Comparison of ENCODE assay signal across 1 cellular context in the genomic region with DNA sequence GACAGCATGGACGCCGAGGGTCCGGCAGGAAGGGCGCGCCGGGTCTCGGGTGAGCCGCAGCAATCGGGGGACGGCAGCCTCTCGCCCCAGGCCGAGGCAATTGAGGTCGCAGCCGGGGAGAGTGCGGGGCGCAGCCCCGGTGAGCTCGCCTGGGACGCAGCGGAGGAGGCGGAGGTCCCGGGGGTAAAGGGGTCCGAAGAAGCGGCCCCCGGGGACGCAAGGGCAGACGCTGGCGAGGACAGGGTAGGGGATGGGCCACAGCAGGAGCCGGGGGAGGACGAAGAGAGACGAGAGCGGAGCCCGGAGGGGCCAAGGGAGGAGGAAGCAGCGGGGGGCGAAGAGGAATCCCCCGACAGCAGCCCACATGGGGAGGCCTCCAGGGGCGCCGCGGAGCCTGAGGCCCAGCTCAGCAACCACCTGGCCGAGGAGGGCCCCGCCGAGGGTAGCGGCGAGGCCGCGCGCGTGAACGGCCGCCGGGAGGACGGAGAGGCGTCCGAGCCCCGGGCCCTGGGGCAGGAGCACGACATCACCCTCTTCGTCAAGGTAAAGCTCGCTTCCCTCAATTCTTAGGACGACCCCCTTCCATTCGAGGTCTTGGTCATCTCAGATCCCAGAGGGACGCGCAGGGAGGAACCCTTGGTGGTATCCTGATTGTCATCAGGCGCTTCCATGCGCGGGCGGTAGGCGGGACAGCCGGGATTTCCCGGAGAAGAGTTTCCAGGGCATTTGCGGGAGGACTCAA.
TF ChIP-seq lines count a peak whose summit lies in the region.

No MANE protein-coding gene starts in this region.

TF ChIP-seq in WTC11, 78 proteins besides CTCF, POLR2A, EP300 and RAD21 (continued from another document):
- TF ChIP-seq, protein P1, sequence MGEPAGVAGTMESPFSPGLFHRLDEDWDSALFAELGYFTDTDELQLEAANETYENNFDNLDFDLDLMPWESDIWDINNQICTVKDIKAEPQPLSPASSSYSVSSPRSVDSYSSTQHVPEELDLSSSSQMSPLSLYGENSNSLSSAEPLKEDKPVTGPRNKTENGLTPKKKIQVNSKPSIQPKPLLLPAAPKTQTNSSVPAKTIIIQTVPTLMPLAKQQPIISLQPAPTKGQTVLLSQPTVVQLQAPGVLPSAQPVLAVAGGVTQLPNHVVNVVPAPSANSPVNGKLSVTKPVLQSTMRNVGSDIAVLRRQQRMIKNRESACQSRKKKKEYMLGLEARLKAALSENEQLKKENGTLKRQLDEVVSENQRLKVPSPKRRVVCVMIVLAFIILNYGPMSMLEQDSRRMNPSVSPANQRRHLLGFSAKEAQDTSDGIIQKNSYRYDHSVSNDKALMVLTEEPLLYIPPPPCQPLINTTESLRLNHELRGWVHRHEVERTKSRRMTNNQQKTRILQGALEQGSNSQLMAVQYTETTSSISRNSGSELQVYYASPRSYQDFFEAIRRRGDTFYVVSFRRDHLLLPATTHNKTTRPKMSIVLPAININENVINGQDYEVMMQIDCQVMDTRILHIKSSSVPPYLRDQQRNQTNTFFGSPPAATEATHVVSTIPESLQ (CRISPR knock-in tag; IDR thresholded peaks at IDR 0.05): no peak
- TF ChIP-seq FOXK1 (CRISPR knock-in tag; IDR thresholded peaks at IDR 0.05): 0 out of 2 replicates have a peak, but pooled peaks have one; percentile 14
